3 cellular contexts compared by ENCODE assay signal in the genomic region with DNA sequence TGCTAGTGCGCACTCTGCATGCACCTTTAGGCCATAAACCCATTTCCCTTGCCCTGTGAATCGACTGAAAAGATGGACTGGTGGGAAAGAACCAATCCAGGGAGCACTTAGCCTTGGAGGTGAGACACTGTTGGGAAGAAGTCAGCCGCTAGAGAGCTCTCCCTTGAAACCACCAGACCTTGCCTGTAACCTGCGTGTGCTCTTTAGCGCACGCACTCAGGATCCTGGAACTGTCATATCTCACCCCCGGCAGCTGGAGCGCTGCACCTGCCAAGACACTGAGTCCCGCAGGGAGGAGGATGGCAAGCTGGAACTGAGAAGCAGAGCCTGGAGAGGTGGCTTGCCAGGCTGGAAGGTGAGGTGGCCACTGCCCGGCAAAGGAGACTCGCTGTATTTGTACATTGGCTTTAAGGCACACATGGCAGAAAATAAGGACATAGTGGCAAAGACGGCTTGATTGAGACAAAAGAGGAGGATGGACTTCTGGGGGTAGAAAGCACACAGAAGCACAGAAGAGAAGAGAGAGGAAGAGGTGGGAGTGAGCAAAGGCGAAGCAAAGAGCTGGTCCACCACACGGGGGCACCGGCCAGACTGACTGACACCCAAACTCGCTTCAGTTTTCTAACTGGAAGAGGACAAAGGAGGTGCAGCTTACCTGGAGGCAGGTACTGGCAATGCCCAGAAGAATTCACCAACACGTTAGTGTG. TPM values are rescaled to one million over a fixed set of nuclear protein-coding genes. Genes with fewer than 3 reads are reported as not detected.
"Had no signal": no experiment of that assay in that cellular context is flagged by ENCODE, and none has a peak within 500 bp of the region (broad histone marks: within the 10 kb centered on the region; RNA-seq: fewer than 3 reads in every experiment).

No MANE protein-coding gene starts in this region.

RNA-seq across cellular contexts. Expression of a gene that starts 16.8 kb away (rescaled TPM):
- total RNA-seq: activated CD4-positive, alpha-beta T cell treated with anti-CD3 and anti-CD28 coated beads for 36 hours; activated CD4-positive, alpha-beta T cell treated with anti-CD3 and anti-CD28 coated beads, Interleukin-2, amount 10 ng/mL, durations not matched to agents 7 days and 5 days; activated T-helper 2 cell treated with anti-CD3 and anti-CD28 coated beads, Interferon-gamma antibody, Interleukin-2, Interleukin-4, amounts not matched to agents 10 μg/mL and 5 μg/mL and 100 μg/mL, durations not matched to agents 14 hours and 24 hours and 36 hours had no signal
